ENCODE assay signal across 20 cellular contexts in the genomic region with DNA sequence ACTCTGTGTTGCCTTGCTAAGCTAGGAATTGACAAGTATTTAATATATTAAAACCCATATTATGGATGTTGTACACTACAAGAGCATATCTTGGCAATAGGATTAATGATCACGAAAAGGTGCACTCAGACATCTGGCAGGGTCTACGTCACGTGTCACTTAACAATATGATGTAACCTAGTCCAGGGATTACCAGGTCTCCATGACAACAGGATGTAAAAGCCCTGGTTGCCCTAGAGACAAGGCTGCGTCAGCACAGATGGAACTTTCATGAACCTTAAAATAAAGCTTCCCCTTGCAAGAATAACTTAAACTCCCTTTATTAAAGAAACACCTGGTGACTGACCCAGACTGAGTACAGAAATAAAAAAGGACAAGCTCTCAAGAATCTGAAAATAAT.
DNase-seq lines count a peak whose midpoint lies in the region; ATAC-seq and TF ChIP-seq lines count a peak whose summit lies in the region.
"Had no signal": no experiment of that assay in that cellular context is flagged by ENCODE, and none has a peak within 500 bp of the region (broad histone marks: within the 10 kb centered on the region; RNA-seq: fewer than 3 reads in every experiment).

No MANE protein-coding gene starts in this region.

- H2AK5ac ChIP-seq in mesendoderm (ENCODE audit: low read length): no peak overlapping the region

- no peaks in the 10 kb centered on the region for H3K27me3 ChIP-seq in mesendoderm (ENCODE audit: insufficient read depth, low read length, poor library complexity)

- H3K18ac ChIP-seq in mesendoderm (ENCODE audit: low read length): no peak overlapping the region

- POLR2A ChIA-PET in activated CD8-positive, alpha-beta T cell treated with anti-CD3 and anti-CD28 coated beads for 36 hours (lab: Charles Lee): no interaction called here

- H3K4me2 ChIP-seq in mesendoderm (ENCODE audit: low read length): no peak overlapping the region
- H3K4me2 ChIP-seq: SK-N-SH had no signal

- no peak overlapping the region for H4K8ac ChIP-seq in mesendoderm (ENCODE audit: low read depth, low read length)

- no peak overlapping the region for H3K56ac ChIP-seq in mesendoderm (ENCODE audit: low read length)

- no peaks in the 10 kb centered on the region for H3K79me2 ChIP-seq in mesendoderm (ENCODE audit: control insufficient read depth, insufficient read depth, low read length)

- H3K36me3 ChIP-seq in mesendoderm (ENCODE audit: control insufficient read depth, insufficient read depth, low read length): no peaks in the 10 kb centered on the region

- TF ChIP-seq CTCF in activated CD8-positive, alpha-beta T cell treated with anti-CD3 and anti-CD28 coated beads for 36 hours (IDR thresholded peaks at IDR 0.05): no peak

- WGBS in mesendoderm (ENCODE audit: extremely low coverage, insufficient coverage, low lambda C conversion rate): no CpG with 5 or more reads among the region's 4 CpGs

- CTCF ChIA-PET in activated CD8-positive, alpha-beta T cell treated with anti-CD3 and anti-CD28 coated beads for 36 hours (lab: Charles Lee): no interaction called here

- DNase-seq in DMS 273 treated with DMSO at 0.1 percent for 48 hours (lab: John Stamatoyannopoulos, UW): peak; percentile 15
- peak; percentile 98 for DNase-seq in NAMALWA (ENCODE audit: low spot score)
- DNase-seq in NCI-H82 treated with DMSO at 0.1 percent for 48 hours (lab: John Stamatoyannopoulos, UW; ENCODE audit: unreplicated experiment): peak; percentile 64
- peak; percentile 37 for DNase-seq in mesendoderm
- no peak for DNase-seq in NCI-H2081 treated with DMSO at 0.1 percent for 48 hours (lab: John Stamatoyannopoulos, UW)
- no peak for DNase-seq in activated CD8-positive, alpha-beta T cell treated with anti-CD3 and anti-CD28 coated beads for 36 hours
- DNase-seq: CD4-positive, CD25-positive, alpha-beta regulatory T cell; effector memory CD8-positive, alpha-beta T cell; NCI-H1436 treated with DMSO at 0.1 percent for 48 hours; nephron progenitor cell; psoas muscle; SK-N-SH; stimulated activated CD8-positive, alpha-beta memory T cell treated with anti-CD3 and anti-CD28 coated beads, Interleukin-4, amount 100 ng/mL, for 48 hours; T-helper 9 cell had no signal

- no peaks in the 10 kb centered on the region for H3K27me3 Mint-ChIP-seq in activated CD8-positive, alpha-beta T cell treated with anti-CD3 and anti-CD28 coated beads for 36 hours
- H3K27me3 Mint-ChIP-seq in stimulated activated memory B cell treated with anti-CD40 and anti-IgM and Interleukin-4, amounts not matched to agents 10 μg/mL and 1 μg/mL and 100 μg/mL, for 72 hours: no peaks in the 10 kb centered on the region
- H3K27me3 Mint-ChIP-seq: CD4-positive, CD25-positive, alpha-beta regulatory T cell; effector memory CD8-positive, alpha-beta T cell had no signal

- H3K23ac ChIP-seq in mesendoderm (ENCODE audit: low read length): no peak overlapping the region

- no peak overlapping the region for H3K4ac ChIP-seq in mesendoderm (ENCODE audit: low read depth, low read length)

- no peak overlapping the region for H2BK5ac ChIP-seq in mesendoderm (ENCODE audit: low read length)

- ATAC-seq in GM21619 (IDR thresholded peaks at IDR 0.05; ENCODE audit: unreplicated experiment): no peak
- no peak for ATAC-seq in activated CD8-positive, alpha-beta T cell treated with anti-CD3 and anti-CD28 coated beads for 36 hours
- ATAC-seq in stimulated activated memory B cell treated with anti-CD40 and anti-IgM and Interleukin-4, amounts not matched to agents 10 μg/mL and 1 μg/mL and 100 μg/mL, for 72 hours: no peak
- ATAC-seq: activated naive CD4-positive, alpha-beta T cell treated with anti-CD3 and anti-CD28 coated beads, Interleukin-2, amount 50 U/mL, for 72 hours; effector memory CD8-positive, alpha-beta T cell; left lobe of liver; Panc1; psoas muscle had no signal

- H3K79me1 ChIP-seq in mesendoderm (ENCODE audit: low read length): no peaks in the 10 kb centered on the region

- H3K27ac Mint-ChIP-seq in activated CD8-positive, alpha-beta T cell treated with anti-CD3 and anti-CD28 coated beads for 36 hours: no peak overlapping the region
- no peak overlapping the region for H3K27ac Mint-ChIP-seq in stimulated activated memory B cell treated with anti-CD40 and anti-IgM and Interleukin-4, amounts not matched to agents 10 μg/mL and 1 μg/mL and 100 μg/mL, for 72 hours
- H3K27ac Mint-ChIP-seq: CD4-positive, CD25-positive, alpha-beta regulatory T cell; effector memory CD8-positive, alpha-beta T cell; mesothelial cell of epicardium had no signal

- peaks cover 11% of the 10 kb centered on the region for H3K9me3 Mint-ChIP-seq in activated CD8-positive, alpha-beta T cell treated with anti-CD3 and anti-CD28 coated beads for 36 hours
- peaks cover 4% of the 10 kb centered on the region for H3K9me3 Mint-ChIP-seq in stimulated activated memory B cell treated with anti-CD40 and anti-IgM and Interleukin-4, amounts not matched to agents 10 μg/mL and 1 μg/mL and 100 μg/mL, for 72 hours
- H3K9me3 Mint-ChIP-seq: nephron progenitor cell had no signal

- H3K4me1 ChIP-seq in mesendoderm (ENCODE audit: control insufficient read depth, low read depth, low read length): no peaks in the 10 kb centered on the region
- H3K4me1 ChIP-seq: psoas muscle had no signal

- no peak overlapping the region for H4K5ac ChIP-seq in mesendoderm (ENCODE audit: low read length)

- H2BK120ac ChIP-seq in mesendoderm (ENCODE audit: low read depth, low read length): no peak overlapping the region

- H2BK15ac ChIP-seq in mesendoderm (replicated peaks; ENCODE audit: low read depth): no peak overlapping the region

- no peak overlapping the region for H3K27ac ChIP-seq in mesendoderm (ENCODE audit: low read depth, low read length)
- H3K27ac ChIP-seq: psoas muscle had no signal

- no peak overlapping the region for H3K4me3 Mint-ChIP-seq in activated CD8-positive, alpha-beta T cell treated with anti-CD3 and anti-CD28 coated beads for 36 hours
- H3K4me3 Mint-ChIP-seq in stimulated activated memory B cell treated with anti-CD40 and anti-IgM and Interleukin-4, amounts not matched to agents 10 μg/mL and 1 μg/mL and 100 μg/mL, for 72 hours: no peak overlapping the region
- H3K4me3 Mint-ChIP-seq: CD4-positive, CD25-positive, alpha-beta regulatory T cell; effector memory CD8-positive, alpha-beta T cell; mesothelial cell of epicardium; nephron progenitor cell had no signal

- intact Hi-C loops in activated CD8-positive, alpha-beta T cell treated with anti-CD3 and anti-CD28 coated beads for 36 hours (cut with micrococcal nuclease): no loop called here

- no peaks in the 10 kb centered on the region for H3K4me1 Mint-ChIP-seq in activated CD8-positive, alpha-beta T cell treated with anti-CD3 and anti-CD28 coated beads for 36 hours (ENCODE audit: low read depth)
- H3K4me1 Mint-ChIP-seq in stimulated activated memory B cell treated with anti-CD40 and anti-IgM and Interleukin-4, amounts not matched to agents 10 μg/mL and 1 μg/mL and 100 μg/mL, for 72 hours: no peaks in the 10 kb centered on the region
- H3K4me1 Mint-ChIP-seq: CD4-positive, CD25-positive, alpha-beta regulatory T cell; mesothelial cell of epicardium; nephron progenitor cell had no signal

- no peaks in the 10 kb centered on the region for H3K36me3 Mint-ChIP-seq in activated CD8-positive, alpha-beta T cell treated with anti-CD3 and anti-CD28 coated beads for 36 hours (ENCODE audit: low read depth)
- H3K36me3 Mint-ChIP-seq in stimulated activated memory B cell treated with anti-CD40 and anti-IgM and Interleukin-4, amounts not matched to agents 10 μg/mL and 1 μg/mL and 100 μg/mL, for 72 hours: no peaks in the 10 kb centered on the region
- H3K36me3 Mint-ChIP-seq: CD4-positive, CD25-positive, alpha-beta regulatory T cell; mesothelial cell of epicardium had no signal

- no peak overlapping the region for H3K4me3 ChIP-seq in mesendoderm (ENCODE audit: low read length)
- H3K4me3 ChIP-seq: psoas muscle had no signal

- H3K9ac ChIP-seq in mesendoderm (ENCODE audit: low read length): no peak overlapping the region
- H3K9ac ChIP-seq: SK-N-SH had no signal

Comparison
In these comparisons a context has a peak if more than half of its experiments do, and no peak if none do; other contexts are left out.
1. DNase-seq: peak in DMS 273 treated with DMSO at 0.1 percent for 48 hours (single experiment), NAMALWA (single experiment), NCI-H82 treated with DMSO at 0.1 percent for 48 hours (single experiment) and mesendoderm (single experiment); none in NCI-H2081 treated with DMSO at 0.1 percent for 48 hours (single experiment) and activated CD8-positive, alpha-beta T cell treated with anti-CD3 and anti-CD28 coated beads for 36 hours (single experiment).